In genomic region chr2:95729556-95729955, GRCh38 we compare ENCODE assay signal across 4 cellular contexts.
"Had no signal": no experiment of that assay in that cellular context is flagged by ENCODE, and none has a peak within 500 bp of the region (broad histone marks: within the 10 kb centered on the region; RNA-seq: fewer than 3 reads in every experiment).

No MANE protein-coding gene starts in this region.

- DNase-seq: GOT3 had no signal

- H3K27ac ChIP-seq: GM23248 had no signal

- H3K4me1 ChIP-seq: HAP-1 had no signal

- H3K9ac ChIP-seq: GM23248 had no signal

- H3K9me3 ChIP-seq: HAP-1 had no signal

- H3K36me3 ChIP-seq: HAP-1 had no signal

- H3K4me3 ChIP-seq: GM23248, HAP-1, K562 had no signal
